ENCODE assay signal across 16 cellular contexts in the genomic region with DNA sequence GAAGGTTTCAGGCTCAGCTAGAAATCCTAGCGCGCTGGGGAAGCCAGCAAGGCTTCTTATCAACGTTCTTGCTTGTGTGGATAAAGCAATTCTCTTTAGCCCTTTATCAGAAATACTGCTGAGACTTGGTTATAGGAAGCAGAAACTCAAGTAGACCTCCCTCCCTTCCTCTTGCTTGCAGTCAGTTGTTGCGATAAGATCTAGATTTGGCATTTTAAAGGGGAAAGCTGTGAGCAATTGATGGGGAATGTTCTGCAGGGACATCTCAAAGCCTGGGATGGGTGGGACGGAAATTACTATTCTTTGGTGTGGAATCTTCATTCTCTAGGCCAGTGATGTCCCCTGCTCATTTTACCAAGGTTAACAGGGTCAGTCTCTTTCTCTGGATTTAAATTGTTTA.
DNase-seq lines count a peak whose midpoint lies in the region; ATAC-seq, FAIRE-seq and TF ChIP-seq lines count a peak whose summit lies in the region.
"Had no signal": no experiment of that assay in that cellular context is flagged by ENCODE, and none has a peak within 500 bp of the region (broad histone marks: within the 10 kb centered on the region; RNA-seq: fewer than 3 reads in every experiment).

No MANE protein-coding gene starts in this region.

- 31% methylated on average over 5 of the region's 5 CpGs for WGBS in HUES64
- 23% methylated on average over 3 of the region's 5 CpGs; no CpG with 5 or more reads in 1 of the 2 experiments for WGBS in mesodermal cell (ENCODE audit: insufficient coverage in 2 of 2), 2 experiments

- no peaks in the 10 kb centered on the region for H4K20me1 ChIP-seq in endothelial cell of umbilical vein (replicated peaks; ENCODE audit: control insufficient read depth, extremely low read depth, insufficient read depth, low read length)

- no peaks in the 10 kb centered on the region for H3K36me3 ChIP-seq in HUES64 (ENCODE audit: insufficient read depth, low read length)
- H3K36me3 ChIP-seq in endothelial cell of umbilical vein (ENCODE audit: control insufficient read depth in 2 of 2, extremely low read depth in 1 of 2, insufficient read depth in 2 of 2, low read length in 2 of 2): no peaks in the 10 kb centered on the region
- no peaks in the 10 kb centered on the region for H3K36me3 ChIP-seq in mesodermal cell (ENCODE audit: control insufficient read depth, insufficient read depth, low read length)

- peak overlapping the region; percentile 58 for H3K4me3 ChIP-seq in HUES64 (ENCODE audit: low read length)
- no peak overlapping the region for H3K4me3 ChIP-seq in endothelial cell of umbilical vein (replicated peaks in 1 of 3; ENCODE audit: insufficient read depth in 1 of 3, low read depth in 1 of 3, low read length in 3 of 3)
- peak overlapping the region; percentile 71 for H3K4me3 ChIP-seq in mesodermal cell (ENCODE audit: extremely low read depth, insufficient read depth, low read length, poor library complexity, severe bottlenecking)

- dilution Hi-C loops in endothelial cell of umbilical vein (cut with MboI; ENCODE audit: extremely low pct_ligation_motif_present, low sequenced_read_pairs): no loop called here

- H3K9me1 ChIP-seq in endothelial cell of umbilical vein (replicated peaks; ENCODE audit: control insufficient read depth, extremely low read depth, insufficient read depth, low read length): no peaks in the 10 kb centered on the region

- ATAC-seq in HG02884 (IDR thresholded peaks at IDR 0.05; ENCODE audit: unreplicated experiment) (no peak), GM21360 (IDR thresholded peaks at IDR 0.05; ENCODE audit: unreplicated experiment) (no peak), GM21367 (IDR thresholded peaks at IDR 0.05; ENCODE audit: unreplicated experiment) (no peak)
- ATAC-seq: activated CD4-positive, CD25-positive, alpha-beta regulatory T cell treated with anti-CD3 and anti-CD28 coated beads, Interleukin-2, amount 50 U/mL, for 24 hours; natural killer cell had no signal

- no peak for TF ChIP-seq POLR2A in endothelial cell of umbilical vein (IDR thresholded peaks at IDR 0.05; ENCODE audit: low read depth, low read length)

- peak; percentile 90 for DNase-seq in EH (ENCODE audit: low read depth)
- no peak for DNase-seq in endothelial cell of umbilical vein (ENCODE audit: low read depth, low spot score)
- no peak for DNase-seq in LoVo (ENCODE audit: low spot score)
- DNase-seq: GOT3; KBM-7; natural killer cell; NCI-H1694 treated with DMSO at 0.1 percent for 48 hours; stimulated activated CD8-positive, alpha-beta memory T cell treated with anti-CD3 and anti-CD28 coated beads, Interleukin-4, amount 100 ng/mL, for 48 hours had no signal

- no peak overlapping the region for H3K27ac ChIP-seq in HUES64 (ENCODE audit: low read depth, low read length)
- H3K27ac ChIP-seq in endothelial cell of umbilical vein (ENCODE audit: insufficient read depth, low read depth, low read length): no peak overlapping the region
- peak overlapping the region; percentile 77 for H3K27ac ChIP-seq in mesodermal cell (ENCODE audit: low read depth, low read length, severe bottlenecking)
- H3K27ac ChIP-seq: C4-2B had no signal

- peaks cover 55% of the 10 kb centered on the region for H3K27me3 ChIP-seq in HUES64 (ENCODE audit: insufficient read depth, low read length)
- peaks cover 18 to 34% of the 10 kb centered on the region in 2 experiments for H3K27me3 ChIP-seq in endothelial cell of umbilical vein (ENCODE audit: control insufficient read depth in 2 of 2, insufficient read depth in 2 of 2, low read length in 2 of 2)

- H3K4me1 ChIP-seq in HUES64 (ENCODE audit: insufficient read depth, low read length) (peaks cover 14% of the 10 kb centered on the region), endothelial cell of umbilical vein (ENCODE audit: control insufficient read depth, extremely low read depth, insufficient read depth, low read length) (peaks cover 5% of the 10 kb centered on the region), mesodermal cell (ENCODE audit: control insufficient read depth, insufficient read depth, low read length, poor library complexity, severe bottlenecking) (peaks cover 41% of the 10 kb centered on the region)

- H3K79me2 ChIP-seq in endothelial cell of umbilical vein (ENCODE audit: control insufficient read depth, insufficient read depth, low read length): no peaks in the 10 kb centered on the region

- no TSS peak for BruUV-seq in endothelial cell of umbilical vein (replicated peaks; lab: Mats Ljungman, UMichigan)

- intact Hi-C loops in endothelial cell of umbilical vein (cut with micrococcal nuclease): loop anchor here (1.0 kb wide), 1 partner anchor 46 kb away; no protein-coding TSS in a partner anchor

- H3K9me3 ChIP-seq in HUES64 (ENCODE audit: insufficient read depth, low read depth, low read length) (no peaks in the 10 kb centered on the region), endothelial cell of umbilical vein (replicated peaks; ENCODE audit: control insufficient read depth, insufficient read depth, low read length) (no peaks in the 10 kb centered on the region), mesodermal cell (ENCODE audit: control insufficient read depth, low read length) (no peaks in the 10 kb centered on the region)

- FAIRE-seq in endothelial cell of umbilical vein (lab: Jason Lieb, UNC): no peak
- FAIRE-seq: endometrium had no signal

- no peak for TF ChIP-seq CTCF in endothelial cell of umbilical vein (IDR thresholded peaks at IDR 0.05; ENCODE audit: extremely low read depth in 1 of 2, insufficient read depth in 1 of 2, low read depth in 1 of 2, low read length in 2 of 2)

- H3K9ac ChIP-seq in HUES64 (ENCODE audit: low read depth, low read length) (no peak overlapping the region), endothelial cell of umbilical vein (replicated peaks; ENCODE audit: extremely low read depth, insufficient read depth, low read length) (no peak overlapping the region)

- CTCF ChIA-PET in endothelial cell of umbilical vein (lab: Charles Lee): no interaction called here

- H2AFZ ChIP-seq in endothelial cell of umbilical vein (ENCODE audit: low read depth, low read length): no peak overlapping the region

- H3K4me2 ChIP-seq in endothelial cell of umbilical vein (ENCODE audit: insufficient read depth, low read length): no peak overlapping the region

- POLR2A ChIA-PET in endothelial cell of umbilical vein (lab: Charles Lee): no interaction called here

TF ChIP-seq in endothelial cell of umbilical vein, 7 proteins besides CTCF, POLR2A, EP300 and RAD21:
- no peak for TF ChIP-seq FOS (IDR thresholded peaks at IDR 0.05; ENCODE audit: borderline replicate concordance, insufficient read depth, low read length)
- peak; percentile 61 for TF ChIP-seq GATA2 (IDR thresholded peaks at IDR 0.05; ENCODE audit: insufficient read depth, insufficient read length, low read depth, low read length)

Comparison
In these comparisons a context has a peak if more than half of its experiments do, and no peak if none do; other contexts are left out.
1. H3K4me3 ChIP-seq: peak in HUES64 (single experiment) and mesodermal cell (single experiment); none in endothelial cell of umbilical vein (0 of 3).